8 cellular contexts compared by ENCODE assay signal in genomic region chr18:74499633-74500032, GRCh38. TPM values are rescaled to one million over a fixed set of nuclear protein-coding genes. Genes with fewer than 3 reads are reported as not detected.
A peak's percentile ranks its signal among the peaks of the same experiment; 100 is the strongest.
DNase-seq lines count a peak whose midpoint lies in the region; ATAC-seq and TF ChIP-seq lines count a peak whose summit lies in the region.

No MANE protein-coding gene starts in this region.

- H3K27ac ChIP-seq in HUES6 (ENCODE audit: low read depth, low read length), result peak overlapping the region; percentile 39
- no peak overlapping the region for H3K27ac ChIP-seq in endodermal cell (ENCODE audit: low read depth, low read length)
- peak overlapping the region; percentile 78 to 91 for H3K27ac ChIP-seq in mucosa of rectum (ENCODE audit: low read depth in 2 of 2, low read length in 2 of 2)
- H3K27ac ChIP-seq in tibial artery, result no peak overlapping the region

- H3K27me3 ChIP-seq in HUES6 (ENCODE audit: control insufficient read depth, insufficient read depth, low read length), result no peaks in the 10 kb centered on the region
- H3K27me3 ChIP-seq in endodermal cell (ENCODE audit: control insufficient read depth, insufficient read depth, low read length, poor library complexity, severe bottlenecking), result no peaks in the 10 kb centered on the region
- H3K27me3 ChIP-seq in mucosa of rectum (ENCODE audit: control insufficient read depth in 2 of 2, insufficient read depth in 2 of 2, low read length in 2 of 2), result no peaks in the 10 kb centered on the region
- no peaks in the 10 kb centered on the region for H3K27me3 ChIP-seq in tibial artery

- no peak for TF ChIP-seq CTCF in endodermal cell (conservative IDR thresholded peaks at IDR 0.05)
- no peak for TF ChIP-seq CTCF in tibial artery (IDR thresholded peaks at IDR 0.05)

- peak overlapping the region; percentile 25; the same call in 1 of the 2 replicates for H3K4me3 ChIP-seq in HUES6 (ENCODE audit: low read depth, low read length)
- peak overlapping the region; percentile 61 for H3K4me3 ChIP-seq in endodermal cell (ENCODE audit: low read length)
- H3K4me3 ChIP-seq in mucosa of rectum (ENCODE audit: low read length in 2 of 2), result peak overlapping the region; percentile 64 to 79
- H3K4me3 ChIP-seq in tibial artery, result no peak overlapping the region

- peak; percentile 31 for ATAC-seq in GM21390 (IDR thresholded peaks at IDR 0.05; ENCODE audit: unreplicated experiment)

- peaks cover 64% of the 10 kb centered on the region for H3K4me1 Mint-ChIP-seq in activated CD4-positive, alpha-beta T cell treated with anti-CD3 and anti-CD28 coated beads, Interleukin-2, amount 10 ng/mL, durations not matched to agents 7 days and 5 days
- H3K4me1 Mint-ChIP-seq in endodermal cell, result peaks cover 42% of the 10 kb centered on the region

- peaks cover 47% of the 10 kb centered on the region for H3K36me3 ChIP-seq in HUES6 (ENCODE audit: control insufficient read depth, insufficient read depth, low read length)
- H3K36me3 ChIP-seq in endodermal cell (ENCODE audit: control insufficient read depth, insufficient read depth, low read length), result peaks cover 68% of the 10 kb centered on the region
- peaks cover 22 to 29% of the 10 kb centered on the region in 2 donors for H3K36me3 ChIP-seq in mucosa of rectum (ENCODE audit: control insufficient read depth in 2 of 2, insufficient read depth in 2 of 2, low read length in 2 of 2)
- peaks cover 37 to 43% (median 39%) of the 10 kb centered on the region in 3 donors for H3K36me3 ChIP-seq in tibial artery

- DNase-seq in CMK (ENCODE audit: low read depth) (peak; percentile 52), endodermal cell (peak; percentile 61), tibial artery (peak; percentile 44 to 76), NCI-H2227 treated with DMSO at 0.1 percent for 48 hours (lab: John Stamatoyannopoulos, UW) (no peak)
- peak; percentile 67 for DNase-seq in activated CD4-positive, alpha-beta T cell treated with anti-CD3 and anti-CD28 coated beads, Interleukin-2, amount 10 ng/mL, durations not matched to agents 7 days and 5 days

- intact Hi-C loops in tibial artery (cut with DNase I; ENCODE audit: low total_unique reads), result loop anchor here (5.0 kb wide), 1 partner anchor 207 kb away; the partner anchor contains the start of gene CYB5A

- POLR2A ChIA-PET in activated CD4-positive, alpha-beta T cell treated with anti-CD3 and anti-CD28 coated beads, Interleukin-2, amount 10 ng/mL, durations not matched to agents 7 days and 5 days (lab: Charles Lee), result interaction anchor here (0.6 kb wide), 1 partner anchor 17 kb away, joined by 5 read pairs; no protein-coding TSS in a partner anchor

- H3K9me3 Mint-ChIP-seq in activated CD4-positive, alpha-beta T cell treated with anti-CD3 and anti-CD28 coated beads, Interleukin-2, amount 10 ng/mL, durations not matched to agents 7 days and 5 days, result no peaks in the 10 kb centered on the region
- H3K9me3 Mint-ChIP-seq in endodermal cell, result no peaks in the 10 kb centered on the region

- H3K4me1 ChIP-seq in HUES6 (ENCODE audit: control insufficient read depth, insufficient read depth, low read length), result peaks cover 34% of the 10 kb centered on the region
- H3K4me1 ChIP-seq in endodermal cell (ENCODE audit: control insufficient read depth, insufficient read depth, low read length), result peaks cover 6% of the 10 kb centered on the region
- peaks cover 32 to 37% of the 10 kb centered on the region in 2 donors for H3K4me1 ChIP-seq in mucosa of rectum (ENCODE audit: control insufficient read depth in 2 of 2, insufficient read depth in 2 of 2, low read length in 2 of 2)
- peaks cover 0 to 21% (median 13%) of the 10 kb centered on the region in 4 donors for H3K4me1 ChIP-seq in tibial artery

- CTCF ChIA-PET in activated CD4-positive, alpha-beta T cell treated with anti-CD3 and anti-CD28 coated beads, Interleukin-2, amount 10 ng/mL, durations not matched to agents 7 days and 5 days (lab: Charles Lee), result interaction anchor here (0.9 to 1.2 kb wide), 3 partner anchors 17 to 124 kb away, joined by 3 to 4 read pairs (median 3); no protein-coding TSS in a partner anchor

- peaks cover 39% of the 10 kb centered on the region for H3K36me3 Mint-ChIP-seq in activated CD4-positive, alpha-beta T cell treated with anti-CD3 and anti-CD28 coated beads, Interleukin-2, amount 10 ng/mL, durations not matched to agents 7 days and 5 days (ENCODE audit: low read depth)
- peaks cover 61% of the 10 kb centered on the region for H3K36me3 Mint-ChIP-seq in endodermal cell (ENCODE audit: low read depth)

- H3K27ac Mint-ChIP-seq in activated CD4-positive, alpha-beta T cell treated with anti-CD3 and anti-CD28 coated beads, Interleukin-2, amount 10 ng/mL, durations not matched to agents 7 days and 5 days, result peak overlapping the region; percentile 97
- H3K27ac Mint-ChIP-seq in endodermal cell, result peak overlapping the region; percentile 53

- H3K9ac ChIP-seq in HUES6 (ENCODE audit: low read length), result no peak overlapping the region
- H3K9ac ChIP-seq in endodermal cell (ENCODE audit: extremely low read depth, low read length, poor library complexity, severe bottlenecking), result no peak overlapping the region
- H3K9ac ChIP-seq in mucosa of rectum (ENCODE audit: low read depth in 1 of 2, low read length in 2 of 2), result peak overlapping the region; percentile 74 to 76

- peak overlapping the region; percentile 84 for H3K4me3 Mint-ChIP-seq in activated CD4-positive, alpha-beta T cell treated with anti-CD3 and anti-CD28 coated beads, Interleukin-2, amount 10 ng/mL, durations not matched to agents 7 days and 5 days
- H3K4me3 Mint-ChIP-seq in endodermal cell, result peak overlapping the region; percentile 27

- H3K9me3 ChIP-seq in HUES6 (ENCODE audit: control insufficient read depth, insufficient read depth, low read depth, low read length) (no peaks in the 10 kb centered on the region), endodermal cell (ENCODE audit: control insufficient read depth, low read length) (no peaks in the 10 kb centered on the region), mucosa of rectum (ENCODE audit: control insufficient read depth in 2 of 2, low read length in 2 of 2) (no peaks in the 10 kb centered on the region), tibial artery (no peaks in the 10 kb centered on the region)

- 80 to 88% methylated on average over 8 to 9 of the region's 9 CpGs for WGBS in endodermal cell (ENCODE audit: insufficient coverage in 1 of 2, insufficient read length in 1 of 2), 2 experiments

- no peaks in the 10 kb centered on the region for H3K27me3 Mint-ChIP-seq in activated CD4-positive, alpha-beta T cell treated with anti-CD3 and anti-CD28 coated beads, Interleukin-2, amount 10 ng/mL, durations not matched to agents 7 days and 5 days
- H3K27me3 Mint-ChIP-seq in endodermal cell (ENCODE audit: insufficient read depth), result no peaks in the 10 kb centered on the region

RNA-seq across cellular contexts. Expression of gene CNDP2, which starts 3.5 kb away (rescaled TPM):
- total RNA-seq in activated CD4-positive, alpha-beta T cell treated with anti-CD3 and anti-CD28 coated beads, Interleukin-2, amount 10 ng/mL, durations not matched to agents 7 days and 5 days, result 100 to 1,000 TPM; 145 to 163 TPM
- total RNA-seq in endodermal cell, result 100 to 1,000 TPM; 385 to 416 TPM
- polyA plus RNA-seq in endodermal cell (2013, experiment 1 of 2), result 105 TPM
- 105 TPM for polyA plus RNA-seq in endodermal cell (2013, experiment 2 of 2)

RNA-seq across cellular contexts. Expression of gene CNDP1, which starts 34.7 kb away (rescaled TPM):
- not detected for total RNA-seq in activated CD4-positive, alpha-beta T cell treated with anti-CD3 and anti-CD28 coated beads, Interleukin-2, amount 10 ng/mL, durations not matched to agents 7 days and 5 days
- under 1 TPM in 1 of 2 donors, not detected in 1; 0.51 TPM for total RNA-seq in endodermal cell
- 0.07 TPM for polyA plus RNA-seq in endodermal cell (2013, experiment 1 of 2)
- not detected for polyA plus RNA-seq in endodermal cell (2013, experiment 2 of 2)

RNA-seq across cellular contexts. Expression of gene DIPK1C, which starts 42.5 kb away (rescaled TPM):
- total RNA-seq in activated CD4-positive, alpha-beta T cell treated with anti-CD3 and anti-CD28 coated beads, Interleukin-2, amount 10 ng/mL, durations not matched to agents 7 days and 5 days, result not detected
- total RNA-seq in endodermal cell, result under 1 TPM in 1 of 2 donors, not detected in 1; 0.13 TPM
- 0.71 TPM for polyA plus RNA-seq in endodermal cell (2013, experiment 1 of 2)
- polyA plus RNA-seq in endodermal cell (2013, experiment 2 of 2), result 0.99 TPM

Comparison
In these comparisons a context has a peak if more than half of its experiments do, and no peak if none do; other contexts are left out.
1. H3K27ac ChIP-seq: peak in HUES6 (single experiment) and mucosa of rectum (2 of 2); none in endodermal cell (single experiment) and tibial artery (0 of 2).
2. H3K4me3 ChIP-seq: peak in HUES6 (single experiment), endodermal cell (single experiment) and mucosa of rectum (2 of 2); none in tibial artery (0 of 2).
3. H3K9ac ChIP-seq: peak in mucosa of rectum (2 of 2); none in HUES6 (single experiment) and endodermal cell (single experiment).